Comparison of ENCODE assay signal across 7 cellular contexts in genomic region chr14:70641548-70642312, GRCh38. TPM values are rescaled to one million over a fixed set of nuclear protein-coding genes. Genes with fewer than 3 reads are reported as not detected.
DNase-seq lines count a peak whose midpoint lies in the region; ATAC-seq lines count a peak whose summit lies in the region.

Gene TTC9 (plus strand): TSS chr14:70641916. CDS start chr14:70642130, 214 bp downstream.

- H3K9me3 Mint-ChIP-seq in natural killer cell treated with Interleukin-12 subunit alpha and Interleukin-12 subunit beta and Interleukin-15 and Interleukin-18, amount 100 ng/mL, for 72 hours, result no peaks in the 10 kb centered on the region

- H3K4me3 ChIP-seq in GM08714 (ENCODE audit: low read length), result peak within 1 kb of the TSS; percentile 73

- peaks cover 15 to 22% of the 10 kb centered on the region in 2 donors for H3K4me1 Mint-ChIP-seq in natural killer cell treated with Interleukin-12 subunit alpha and Interleukin-12 subunit beta and Interleukin-15 and Interleukin-18, amount 100 ng/mL, for 72 hours (ENCODE audit: low read depth in 2 of 2)

- H3K4me3 Mint-ChIP-seq in natural killer cell treated with Interleukin-12 subunit alpha and Interleukin-12 subunit beta and Interleukin-15 and Interleukin-18, amount 100 ng/mL, for 72 hours, result peak within 1 kb of the TSS; percentile 86

- peak within 1 kb of the TSS; percentile 43 to 59 for H3K27ac Mint-ChIP-seq in natural killer cell treated with Interleukin-12 subunit alpha and Interleukin-12 subunit beta and Interleukin-15 and Interleukin-18, amount 100 ng/mL, for 72 hours

- ATAC-seq in HG03039 (IDR thresholded peaks at IDR 0.05; ENCODE audit: unreplicated experiment) (peak; percentile 20), esophagus mucosa (peak; percentile 48)
- peak; percentile 60 to 68 for ATAC-seq in natural killer cell treated with Interleukin-12 subunit alpha and Interleukin-12 subunit beta and Interleukin-15 and Interleukin-18, amount 100 ng/mL, for 72 hours

- H3K36me3 Mint-ChIP-seq in natural killer cell treated with Interleukin-12 subunit alpha and Interleukin-12 subunit beta and Interleukin-15 and Interleukin-18, amount 100 ng/mL, for 72 hours, result no peaks in the 10 kb centered on the region

- H3K27me3 Mint-ChIP-seq in natural killer cell treated with Interleukin-12 subunit alpha and Interleukin-12 subunit beta and Interleukin-15 and Interleukin-18, amount 100 ng/mL, for 72 hours, result peaks cover 17 to 22% of the 10 kb centered on the region in 2 donors

- DNase-seq in activated CD4-positive, CD25-positive, alpha-beta regulatory T cell treated with anti-CD3 and anti-CD28 coated beads, Interleukin-2, amount 50 U/mL, for 72 hours, result peak; percentile 47
- no peak for DNase-seq in natural killer cell treated with Interleukin-12 subunit alpha and Interleukin-12 subunit beta and Interleukin-15 and Interleukin-18, amount 100 ng/mL, for 72 hours (ENCODE audit: low spot score)
- DNase-seq in UCSD-AML1 (lab: John Stamatoyannopoulos, UW; ENCODE audit: unreplicated experiment), result no peak
- DNase-seq in HPDE6-E6E7 (ENCODE audit: extremely low spot score), result no peak

RNA-seq across cellular contexts. Expression of gene TTC9, which starts in this region (rescaled TPM):
- 40.5 TPM for total RNA-seq in esophagus mucosa
- total RNA-seq in natural killer cell treated with Interleukin-12 subunit alpha and Interleukin-12 subunit beta and Interleukin-15 and Interleukin-18, amount 100 ng/mL, for 72 hours, result 1 to 10 TPM; 1.5 to 1.6 TPM

Comparison
In these comparisons a context has a peak if more than half of its experiments do, and no peak if none do; other contexts are left out.
1. RNA of gene TTC9 (total RNA-seq): 40.5 TPM in esophagus mucosa (single experiment); 1.5 to 1.6 TPM in natural killer cell treated with Interleukin-12 subunit alpha and Interleukin-12 subunit beta and Interleukin-15 and Interleukin-18, amount 100 ng/mL, for 72 hours; every median in the first group is over 10 times any median in the second.
2. Peak in every context shown above with its lines, with median percentiles within 50 percentile points of each other: ATAC-seq.